8 cellular contexts compared by ENCODE assay signal in genomic region chr3:71062920-71063767, GRCh38.
DNase-seq lines count a peak whose midpoint lies in the region; ATAC-seq lines count a peak whose summit lies in the region.

No MANE protein-coding gene starts in this region.

- CTCF ChIA-PET in activated CD8-positive, alpha-beta memory T cell treated with anti-CD3 and anti-CD28 coated beads, Interleukin-2, amount 10 ng/mL, durations not matched to agents 7 days and 5 days (lab: Charles Lee), result interaction anchor here (1.0 to 1.8 kb wide), 3 partner anchors 11 to 24 kb away, joined by 3 to 6 read pairs (median 3); no protein-coding TSS in a partner anchor

- peaks cover 3% of the 10 kb centered on the region for H3K36me3 Mint-ChIP-seq in activated CD8-positive, alpha-beta memory T cell treated with anti-CD3 and anti-CD28 coated beads, Interleukin-2, amount 10 ng/mL, durations not matched to agents 7 days and 5 days
- H3K36me3 Mint-ChIP-seq in activated T-helper 17 cell treated with anti-CD3 and anti-CD28 coated beads, Interleukin-2, amount 50 U/mL, for 72 hours (ENCODE audit: low read depth), result peaks cover 27% of the 10 kb centered on the region
- no peaks in the 10 kb centered on the region for H3K36me3 Mint-ChIP-seq in immature natural killer cell

- peak; percentile 52 for DNase-seq in activated CD8-positive, alpha-beta memory T cell treated with anti-CD3 and anti-CD28 coated beads, Interleukin-2, amount 10 ng/mL, durations not matched to agents 7 days and 5 days
- DNase-seq in activated CD8-positive, alpha-beta memory T cell treated with anti-CD3 and anti-CD28 coated beads for 24 hours, result no peak
- DNase-seq in immature natural killer cell (peak; percentile 39 to 50 (median 45)), superior temporal gyrus (ENCODE audit: extremely low spot score) (peak; percentile 72)
- DNase-seq in activated CD8-positive, alpha-beta memory T cell treated with anti-CD3 and anti-CD28 coated beads, Interleukin-2, amount 50 U/mL, for 4 hours, result no peak

- peak; percentile 55 for ATAC-seq in activated CD8-positive, alpha-beta memory T cell treated with anti-CD3 and anti-CD28 coated beads, Interleukin-2, amount 10 ng/mL, durations not matched to agents 7 days and 5 days
- ATAC-seq in HG03460 (IDR thresholded peaks at IDR 0.05; ENCODE audit: unreplicated experiment) (peak; percentile 33), HG02571 (IDR thresholded peaks at IDR 0.05; ENCODE audit: unreplicated experiment) (no peak)
- peak; percentile 57 for ATAC-seq in activated T-helper 17 cell treated with anti-CD3 and anti-CD28 coated beads, Interleukin-2, amount 50 U/mL, for 72 hours (replicated peaks)

- no peaks in the 10 kb centered on the region for H3K27me3 Mint-ChIP-seq in activated CD8-positive, alpha-beta memory T cell treated with anti-CD3 and anti-CD28 coated beads, Interleukin-2, amount 10 ng/mL, durations not matched to agents 7 days and 5 days
- H3K27me3 Mint-ChIP-seq in activated T-helper 17 cell treated with anti-CD3 and anti-CD28 coated beads, Interleukin-2, amount 50 U/mL, for 72 hours, result no peaks in the 10 kb centered on the region
- peaks cover 0 to 5% (median 4%) of the 10 kb centered on the region in 3 donors for H3K27me3 Mint-ChIP-seq in immature natural killer cell (ENCODE audit: low read depth in 3 of 3)

- H3K4me1 Mint-ChIP-seq in activated CD8-positive, alpha-beta memory T cell treated with anti-CD3 and anti-CD28 coated beads, Interleukin-2, amount 10 ng/mL, durations not matched to agents 7 days and 5 days, result peaks cover 60% of the 10 kb centered on the region
- peaks cover 42% of the 10 kb centered on the region for H3K4me1 Mint-ChIP-seq in activated T-helper 17 cell treated with anti-CD3 and anti-CD28 coated beads, Interleukin-2, amount 50 U/mL, for 72 hours
- peaks cover 44 to 58% of the 10 kb centered on the region in 2 donors for H3K4me1 Mint-ChIP-seq in immature natural killer cell

- H3K4me3 Mint-ChIP-seq in activated CD8-positive, alpha-beta memory T cell treated with anti-CD3 and anti-CD28 coated beads, Interleukin-2, amount 10 ng/mL, durations not matched to agents 7 days and 5 days, result no peak overlapping the region
- no peak overlapping the region for H3K4me3 Mint-ChIP-seq in activated T-helper 17 cell treated with anti-CD3 and anti-CD28 coated beads, Interleukin-2, amount 50 U/mL, for 72 hours
- H3K4me3 Mint-ChIP-seq in immature natural killer cell, result no peak overlapping the region

- H3K9me3 Mint-ChIP-seq in activated CD8-positive, alpha-beta memory T cell treated with anti-CD3 and anti-CD28 coated beads, Interleukin-2, amount 10 ng/mL, durations not matched to agents 7 days and 5 days (ENCODE audit: low read depth), result no peaks in the 10 kb centered on the region
- no peaks in the 10 kb centered on the region for H3K9me3 Mint-ChIP-seq in activated T-helper 17 cell treated with anti-CD3 and anti-CD28 coated beads, Interleukin-2, amount 50 U/mL, for 72 hours
- H3K9me3 Mint-ChIP-seq in immature natural killer cell, result no peaks in the 10 kb centered on the region

- H3K27ac Mint-ChIP-seq in activated CD8-positive, alpha-beta memory T cell treated with anti-CD3 and anti-CD28 coated beads, Interleukin-2, amount 10 ng/mL, durations not matched to agents 7 days and 5 days, result no peak overlapping the region
- H3K27ac Mint-ChIP-seq in activated T-helper 17 cell treated with anti-CD3 and anti-CD28 coated beads, Interleukin-2, amount 50 U/mL, for 72 hours, result no peak overlapping the region
- H3K27ac Mint-ChIP-seq in immature natural killer cell, result no peak overlapping the region

Comparison
In these comparisons a context has a peak if more than half of its experiments do, and no peak if none do; other contexts are left out.
1. DNase-seq: peak in activated CD8-positive, alpha-beta memory T cell treated with anti-CD3 and anti-CD28 coated beads, Interleukin-2, amount 10 ng/mL, durations not matched to agents 7 days and 5 days (single experiment), immature natural killer cell (3 of 3) and superior temporal gyrus (single experiment); none in activated CD8-positive, alpha-beta memory T cell treated with anti-CD3 and anti-CD28 coated beads for 24 hours (single experiment) and activated CD8-positive, alpha-beta memory T cell treated with anti-CD3 and anti-CD28 coated beads, Interleukin-2, amount 50 U/mL, for 4 hours (single experiment).